In genomic region chr2:118124293-118124891, GRCh38 we compare ENCODE assay signal across 2 cellular contexts.
TF ChIP-seq lines count a peak whose summit lies in the region.

No MANE protein-coding gene starts in this region.

TF ChIP-seq in HCT116, 20 proteins besides CTCF, POLR2A, EP300 and RAD21 (continued from another document):
- no peak for TF ChIP-seq SIN3A (IDR thresholded peaks at IDR 0.05; ENCODE audit: low read depth)
- TF ChIP-seq ATF3 (IDR thresholded peaks at IDR 0.05), result no peak
- TF ChIP-seq ZFX (IDR thresholded peaks at IDR 0.05), result no peak
- TF ChIP-seq JUND (IDR thresholded peaks at IDR 0.05), result no peak
- no peak for TF ChIP-seq MAX (IDR thresholded peaks at IDR 0.05)
- TF ChIP-seq POLR2AphosphoS5 (IDR thresholded peaks at IDR 0.05; ENCODE audit: low read depth, low read length), result no peak
- TF ChIP-seq ELF1 (IDR thresholded peaks at IDR 0.05; ENCODE audit: borderline replicate concordance, low read depth), result no peak
- no peak for TF ChIP-seq TCF7L2 (IDR thresholded peaks at IDR 0.05; ENCODE audit: borderline replicate concordance, extremely low read depth, insufficient read depth, insufficient read length)
- TF ChIP-seq CBX3 (IDR thresholded peaks at IDR 0.05; ENCODE audit: low read depth), result no peak
- TF ChIP-seq ZBTB33 (IDR thresholded peaks at IDR 0.05; ENCODE audit: extremely low read depth, insufficient replicate concordance, low read length), result no peak
- no peak for TF ChIP-seq FOSL1 (IDR thresholded peaks at IDR 0.05; ENCODE audit: low read depth)
- no peak for TF ChIP-seq YY1 (IDR thresholded peaks at IDR 0.05; ENCODE audit: extremely low read depth, insufficient replicate concordance, low read depth, low read length)

TF ChIP-seq in HEK293T, 16 proteins besides CTCF, POLR2A, EP300 and RAD21 (continued from another document):
- TF ChIP-seq ELF4 (IDR thresholded peaks at IDR 0.05), result no peak
- TF ChIP-seq LEF1 (IDR thresholded peaks at IDR 0.05; ENCODE audit: borderline replicate concordance), result no peak
- TF ChIP-seq L3MBTL2 (conservative IDR thresholded peaks at IDR 0.05), result no peak
- no peak for TF ChIP-seq HDGF (IDR thresholded peaks at IDR 0.05; ENCODE audit: borderline replicate concordance)
